In genomic region chr12:93664573-93665138, GRCh38 we compare ENCODE assay signal across 22 cellular contexts. TPM values are rescaled to one million over a fixed set of nuclear protein-coding genes. Genes with fewer than 3 reads are reported as not detected.
DNase-seq lines count a peak whose midpoint lies in the region; ATAC-seq and TF ChIP-seq lines count a peak whose summit lies in the region.
"Had no signal": no experiment of that assay in that cellular context is flagged by ENCODE, and none has a peak within 500 bp of the region (broad histone marks: within the 10 kb centered on the region; RNA-seq: fewer than 3 reads in every experiment).

No MANE protein-coding gene starts in this region.

- H3K9ac ChIP-seq in mesenchymal stem cell (ENCODE audit: low read length) = no peak overlapping the region

- no peak overlapping the region for H4K91ac ChIP-seq in mesenchymal stem cell (ENCODE audit: low read length)

- no peak overlapping the region for H3K23ac ChIP-seq in mesenchymal stem cell (ENCODE audit: low read length in 2 of 2)

- H3K4me3 ChIP-seq in MG63 (no peak overlapping the region), epithelial cell of esophagus (ENCODE audit: low read length) (no peak overlapping the region), mesenchymal stem cell (ENCODE audit: insufficient read depth in 1 of 2, low read depth in 1 of 2, low read length in 2 of 2) (no peak overlapping the region), gastroesophageal sphincter (no peak overlapping the region)
- H3K4me3 ChIP-seq: body of pancreas, colonic mucosa, GM12878, right lobe of liver, testis had no signal

- H3K36me3 Mint-ChIP-seq in activated CD4-positive, alpha-beta T cell treated with anti-CD3 and anti-CD28 coated beads for 36 hours (ENCODE audit: low read depth) = no peaks in the 10 kb centered on the region

- no peak for ATAC-seq in gastroesophageal sphincter
- no peak for ATAC-seq in activated CD4-positive, alpha-beta T cell treated with anti-CD3 and anti-CD28 coated beads for 36 hours
- ATAC-seq: activated naive CD4-positive, alpha-beta T cell treated with anti-CD3 and anti-CD28 coated beads, Interleukin-2, amount 50 U/mL, for 72 hours; body of pancreas; GM12878 had no signal

- peaks cover 10% of the 10 kb centered on the region for H3K4me1 Mint-ChIP-seq in activated CD4-positive, alpha-beta T cell treated with anti-CD3 and anti-CD28 coated beads for 36 hours

- DNase-seq in AG20443 (ENCODE audit: low spot score) = peak; percentile 16
- peak; percentile 37 for DNase-seq in MG63
- DNase-seq in epithelial cell of esophagus (ENCODE audit: low read depth) = peak; percentile 77
- peak; percentile 2 for DNase-seq in mesenchymal stem cell
- no peak for DNase-seq in DMS 273 (lab: John Stamatoyannopoulos, UW; ENCODE audit: unreplicated experiment)
- DNase-seq in activated CD4-positive, alpha-beta T cell treated with anti-CD3 and anti-CD28 coated beads for 36 hours = no peak
- DNase-seq in stimulated activated CD4-positive, alpha-beta T cell treated with anti-CD3 and anti-CD28 coated beads, Interleukin-15, amount 100 ng/mL, for 24 hours = no peak
- DNase-seq: activated CD4-positive, alpha-beta T cell treated with anti-CD3 and anti-CD28 coated beads for 1 hour; body of pancreas; colonic mucosa; endodermal cell; Kasumi-1; kidney; NCI-H1436 treated with DMSO at 0.1 percent for 48 hours; NCI-H2171 treated with DMSO at 0.1 percent for 48 hours; NCI-H526 treated with DMSO at 0.1 percent for 48 hours; right lobe of liver; Right ventricle myocardium superior; testis had no signal

- H2AK5ac ChIP-seq in mesenchymal stem cell (ENCODE audit: low read length, severe bottlenecking) = no peak overlapping the region

- H2BK5ac ChIP-seq in mesenchymal stem cell (ENCODE audit: low read depth, low read length, poor library complexity, severe bottlenecking) = no peak overlapping the region

- no peak overlapping the region for H2BK12ac ChIP-seq in mesenchymal stem cell (ENCODE audit: low read length in 2 of 2)

- no peaks in the 10 kb centered on the region for H3K4me1 ChIP-seq in mesenchymal stem cell (ENCODE audit: control insufficient read depth, insufficient read depth, low read depth, low read length)
- no peaks in the 10 kb centered on the region for H3K4me1 ChIP-seq in gastroesophageal sphincter
- H3K4me1 ChIP-seq: body of pancreas, colonic mucosa, testis had no signal

- WGBS in mesenchymal stem cell = 100% methylated on average over 1 of the region's 2 CpGs
- 68 to 100% methylated on average over 2 of the region's 2 CpGs for WGBS in gastroesophageal sphincter (ENCODE audit: low coverage in 1 of 2), 2 donors

- H3K79me1 ChIP-seq in mesenchymal stem cell (replicated peaks; ENCODE audit: low read length, poor library complexity, severe bottlenecking) = no peaks in the 10 kb centered on the region

- H3K14ac ChIP-seq in mesenchymal stem cell (ENCODE audit: low read length in 2 of 2) = no peak overlapping the region

- no peak overlapping the region for H4K8ac ChIP-seq in mesenchymal stem cell (ENCODE audit: low read length)

- H3K36me3 ChIP-seq in MG63 (no peaks in the 10 kb centered on the region), mesenchymal stem cell (ENCODE audit: control insufficient read depth in 1 of 2, insufficient read depth in 2 of 2, low read depth in 1 of 2, low read length in 2 of 2) (no peaks in the 10 kb centered on the region), gastroesophageal sphincter (no peaks in the 10 kb centered on the region)
- H3K36me3 ChIP-seq: colonic mucosa, right lobe of liver had no signal

- TF ChIP-seq POLR2A in gastroesophageal sphincter (IDR thresholded peaks at IDR 0.05) = no peak

- no peak overlapping the region for H3K18ac ChIP-seq in mesenchymal stem cell (ENCODE audit: low read depth in 1 of 2, low read length in 2 of 2)

- POLR2A ChIA-PET in activated CD4-positive, alpha-beta T cell treated with anti-CD3 and anti-CD28 coated beads for 36 hours (lab: Charles Lee) = no interaction called here

- H2BK120ac ChIP-seq in mesenchymal stem cell (ENCODE audit: low read depth, low read length) = no peak overlapping the region

- CTCF ChIA-PET in activated CD4-positive, alpha-beta T cell treated with anti-CD3 and anti-CD28 coated beads for 36 hours (lab: Charles Lee) = interaction anchor here (0.9 to 1.1 kb wide), 2 partner anchors 47 to 162 kb away, joined by 3 to 5 read pairs; no protein-coding TSS in a partner anchor

- TF ChIP-seq CTCF in epithelial cell of esophagus (IDR thresholded peaks at IDR 0.05; ENCODE audit: insufficient read depth, low read depth, low read length, missing control alignments) (no peak), gastroesophageal sphincter (IDR thresholded peaks at IDR 0.05) (no peak)

- no peak overlapping the region for H2AFZ ChIP-seq in mesenchymal stem cell (ENCODE audit: low read depth, low read length)

- H2BK15ac ChIP-seq in mesenchymal stem cell (ENCODE audit: low read depth, poor library complexity, severe bottlenecking) = no peak overlapping the region

- H3K4ac ChIP-seq in mesenchymal stem cell (ENCODE audit: low read depth in 1 of 2, low read length in 2 of 2) = no peak overlapping the region

- no peak overlapping the region for H3K4me3 Mint-ChIP-seq in activated CD4-positive, alpha-beta T cell treated with anti-CD3 and anti-CD28 coated beads for 36 hours
- H3K4me3 Mint-ChIP-seq: endodermal cell had no signal

- no peak overlapping the region for H3K4me2 ChIP-seq in mesenchymal stem cell (ENCODE audit: low read length, poor library complexity, severe bottlenecking)

- no peak for TF ChIP-seq EP300 in gastroesophageal sphincter (IDR thresholded peaks at IDR 0.05)

- H3K9me3 ChIP-seq in MG63 = peaks cover 2% of the 10 kb centered on the region; the same call in 1 of the 2 replicates
- H3K9me3 ChIP-seq in mesenchymal stem cell (ENCODE audit: control insufficient read depth, low read length) = no peaks in the 10 kb centered on the region
- no peaks in the 10 kb centered on the region for H3K9me3 ChIP-seq in gastroesophageal sphincter
- H3K9me3 ChIP-seq: body of pancreas, colonic mucosa, right lobe of liver, testis had no signal

- intact Hi-C loops in activated CD4-positive, alpha-beta T cell treated with anti-CD3 and anti-CD28 coated beads for 36 hours (cut with DNase I, micrococcal nuclease) = no loop called here

- no peaks in the 10 kb centered on the region for H3K27me3 ChIP-seq in MG63
- no peaks in the 10 kb centered on the region for H3K27me3 ChIP-seq in mesenchymal stem cell (ENCODE audit: control insufficient read depth in 1 of 2, insufficient read depth in 1 of 2, low read length in 2 of 2)
- H3K27me3 ChIP-seq in gastroesophageal sphincter = no peaks in the 10 kb centered on the region
- H3K27me3 ChIP-seq: body of pancreas, colonic mucosa, right lobe of liver, testis had no signal

- peaks cover 9% of the 10 kb centered on the region for H3K9me3 Mint-ChIP-seq in activated CD4-positive, alpha-beta T cell treated with anti-CD3 and anti-CD28 coated beads for 36 hours (ENCODE audit: low read depth)

- peaks cover 2% of the 10 kb centered on the region for H3K27me3 Mint-ChIP-seq in activated CD4-positive, alpha-beta T cell treated with anti-CD3 and anti-CD28 coated beads for 36 hours

- H3K27ac ChIP-seq in mesenchymal stem cell (ENCODE audit: low read length, poor library complexity, severe bottlenecking) (no peak overlapping the region), gastroesophageal sphincter (no peak overlapping the region)
- H3K27ac ChIP-seq: body of pancreas, colonic mucosa, testis had no signal

- H3K27ac Mint-ChIP-seq in activated CD4-positive, alpha-beta T cell treated with anti-CD3 and anti-CD28 coated beads for 36 hours = no peak overlapping the region
- H3K27ac Mint-ChIP-seq: activated naive CD4-positive, alpha-beta T cell treated with anti-CD3 and anti-CD28 coated beads, Interleukin-2, amount 50 U/mL, for 72 hours; endodermal cell had no signal

RNA-seq across cellular contexts. Expression of gene CRADD, which starts 12.5 kb away (rescaled TPM):
- 27.9 and 51.9 TPM in 2 replicates for total RNA-seq in MG63 (2014; rRNA removed; shearing (Covaris generic); ENCODE audit: low replicate concordance)
- polyA plus RNA-seq in mesenchymal stem cell (2013, experiment 1 of 2) = 9.1 TPM
- 8.8 TPM for polyA plus RNA-seq in mesenchymal stem cell (2013, experiment 2 of 2)
- total RNA-seq in gastroesophageal sphincter = 10 to 100 TPM; 11.8 to 49.5 (median 31.4) TPM
- total RNA-seq in activated CD4-positive, alpha-beta T cell treated with anti-CD3 and anti-CD28 coated beads for 36 hours = 1 to 10 TPM; 5.7 to 7.8 TPM

Comparison
In these comparisons a context has a peak if more than half of its experiments do, and no peak if none do; other contexts are left out.
1. DNase-seq: peak in AG20443 (single experiment), MG63 (single experiment), epithelial cell of esophagus (single experiment) and mesenchymal stem cell (single experiment); none in DMS 273 (single experiment), activated CD4-positive, alpha-beta T cell treated with anti-CD3 and anti-CD28 coated beads for 36 hours (single experiment) and stimulated activated CD4-positive, alpha-beta T cell treated with anti-CD3 and anti-CD28 coated beads, Interleukin-15, amount 100 ng/mL, for 24 hours (single experiment).